ENCODE assay signal across 1 cellular context in the genomic region with DNA sequence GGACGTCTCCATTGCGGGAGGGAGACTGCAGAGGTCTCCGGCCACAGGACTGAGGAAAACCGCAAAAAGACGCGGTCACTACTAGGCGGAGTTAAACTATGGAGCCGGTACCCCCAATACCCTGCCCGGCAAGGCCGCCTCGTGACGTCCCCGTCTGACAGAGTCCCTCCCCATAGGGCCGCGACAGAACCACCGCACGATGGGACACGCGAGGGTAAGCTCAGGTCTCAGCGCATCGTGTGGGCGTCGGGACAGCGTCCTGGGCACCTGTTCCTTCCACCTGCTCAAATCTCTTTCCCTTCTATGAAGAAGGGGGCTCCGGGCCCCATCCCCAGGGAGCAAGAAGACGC.
TF ChIP-seq lines count a peak whose summit lies in the region.

No MANE protein-coding gene starts in this region.

TF ChIP-seq in K562, 482 proteins besides CTCF, POLR2A, EP300 and RAD21 (continued from another document and continues in another):
- TF ChIP-seq, protein P1, sequence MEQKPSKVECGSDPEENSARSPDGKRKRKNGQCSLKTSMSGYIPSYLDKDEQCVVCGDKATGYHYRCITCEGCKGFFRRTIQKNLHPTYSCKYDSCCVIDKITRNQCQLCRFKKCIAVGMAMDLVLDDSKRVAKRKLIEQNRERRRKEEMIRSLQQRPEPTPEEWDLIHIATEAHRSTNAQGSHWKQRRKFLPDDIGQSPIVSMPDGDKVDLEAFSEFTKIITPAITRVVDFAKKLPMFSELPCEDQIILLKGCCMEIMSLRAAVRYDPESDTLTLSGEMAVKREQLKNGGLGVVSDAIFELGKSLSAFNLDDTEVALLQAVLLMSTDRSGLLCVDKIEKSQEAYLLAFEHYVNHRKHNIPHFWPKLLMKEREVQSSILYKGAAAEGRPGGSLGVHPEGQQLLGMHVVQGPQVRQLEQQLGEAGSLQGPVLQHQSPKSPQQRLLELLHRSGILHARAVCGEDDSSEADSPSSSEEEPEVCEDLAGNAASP (IDR thresholded peaks at IDR 0.05) = no peak
- TF ChIP-seq, protein P2, sequence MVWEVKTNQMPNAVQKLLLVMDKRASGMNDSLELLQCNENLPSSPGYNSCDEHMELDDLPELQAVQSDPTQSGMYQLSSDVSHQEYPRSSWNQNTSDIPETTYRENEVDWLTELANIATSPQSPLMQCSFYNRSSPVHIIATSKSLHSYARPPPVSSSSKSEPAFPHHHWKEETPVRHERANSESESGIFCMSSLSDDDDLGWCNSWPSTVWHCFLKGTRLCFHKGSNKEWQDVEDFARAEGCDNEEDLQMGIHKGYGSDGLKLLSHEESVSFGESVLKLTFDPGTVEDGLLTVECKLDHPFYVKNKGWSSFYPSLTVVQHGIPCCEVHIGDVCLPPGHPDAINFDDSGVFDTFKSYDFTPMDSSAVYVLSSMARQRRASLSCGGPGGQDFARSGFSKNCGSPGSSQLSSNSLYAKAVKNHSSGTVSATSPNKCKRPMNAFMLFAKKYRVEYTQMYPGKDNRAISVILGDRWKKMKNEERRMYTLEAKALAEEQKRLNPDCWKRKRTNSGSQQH (CRISPR knock-in tag; IDR thresholded peaks at IDR 0.05) = no peak
- TF ChIP-seq ZNF707 (CRISPR knock-in tag; conservative IDR thresholded peaks at IDR 0.05) = no peak
- TF ChIP-seq SAP30 (IDR thresholded peaks at IDR 0.05; ENCODE audit: borderline replicate concordance, insufficient read depth, low read depth, low read length, poor library complexity, severe bottlenecking) = no peak
- TF ChIP-seq CC2D1A (IDR thresholded peaks at IDR 0.05) = no peak
- no peak for TF ChIP-seq ELF4 (CRISPR knock-in tag; IDR thresholded peaks at IDR 0.05)
- TF ChIP-seq ZNF354B (CRISPR knock-in tag; IDR thresholded peaks at IDR 0.05) = no peak
- no peak for TF ChIP-seq GABPB1 (CRISPR knock-in tag; IDR thresholded peaks at IDR 0.05)
- no peak for TF ChIP-seq SETDB1 (IDR thresholded peaks at IDR 0.05; ENCODE audit: low read length)
- no peak for TF ChIP-seq NCOA1 (IDR thresholded peaks at IDR 0.05; ENCODE audit: low read depth)
- TF ChIP-seq CBX5 (IDR thresholded peaks at IDR 0.05; ENCODE audit: borderline replicate concordance, low read depth) = no peak
- TF ChIP-seq, protein P3, sequence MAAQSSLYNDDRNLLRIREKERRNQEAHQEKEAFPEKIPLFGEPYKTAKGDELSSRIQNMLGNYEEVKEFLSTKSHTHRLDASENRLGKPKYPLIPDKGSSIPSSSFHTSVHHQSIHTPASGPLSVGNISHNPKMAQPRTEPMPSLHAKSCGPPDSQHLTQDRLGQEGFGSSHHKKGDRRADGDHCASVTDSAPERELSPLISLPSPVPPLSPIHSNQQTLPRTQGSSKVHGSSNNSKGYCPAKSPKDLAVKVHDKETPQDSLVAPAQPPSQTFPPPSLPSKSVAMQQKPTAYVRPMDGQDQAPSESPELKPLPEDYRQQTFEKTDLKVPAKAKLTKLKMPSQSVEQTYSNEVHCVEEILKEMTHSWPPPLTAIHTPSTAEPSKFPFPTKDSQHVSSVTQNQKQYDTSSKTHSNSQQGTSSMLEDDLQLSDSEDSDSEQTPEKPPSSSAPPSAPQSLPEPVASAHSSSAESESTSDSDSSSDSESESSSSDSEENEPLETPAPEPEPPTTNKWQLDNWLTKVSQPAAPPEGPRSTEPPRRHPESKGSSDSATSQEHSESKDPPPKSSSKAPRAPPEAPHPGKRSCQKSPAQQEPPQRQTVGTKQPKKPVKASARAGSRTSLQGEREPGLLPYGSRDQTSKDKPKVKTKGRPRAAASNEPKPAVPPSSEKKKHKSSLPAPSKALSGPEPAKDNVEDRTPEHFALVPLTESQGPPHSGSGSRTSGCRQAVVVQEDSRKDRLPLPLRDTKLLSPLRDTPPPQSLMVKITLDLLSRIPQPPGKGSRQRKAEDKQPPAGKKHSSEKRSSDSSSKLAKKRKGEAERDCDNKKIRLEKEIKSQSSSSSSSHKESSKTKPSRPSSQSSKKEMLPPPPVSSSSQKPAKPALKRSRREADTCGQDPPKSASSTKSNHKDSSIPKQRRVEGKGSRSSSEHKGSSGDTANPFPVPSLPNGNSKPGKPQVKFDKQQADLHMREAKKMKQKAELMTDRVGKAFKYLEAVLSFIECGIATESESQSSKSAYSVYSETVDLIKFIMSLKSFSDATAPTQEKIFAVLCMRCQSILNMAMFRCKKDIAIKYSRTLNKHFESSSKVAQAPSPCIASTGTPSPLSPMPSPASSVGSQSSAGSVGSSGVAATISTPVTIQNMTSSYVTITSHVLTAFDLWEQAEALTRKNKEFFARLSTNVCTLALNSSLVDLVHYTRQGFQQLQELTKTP (IDR thresholded peaks at IDR 0.05; ENCODE audit: low read depth in 1 of 2, partially characterized antibody in 2 of 2) = no peak
- TF ChIP-seq PURB (CRISPR knock-in tag; IDR thresholded peaks at IDR 0.05; ENCODE audit: low read depth) = no peak
- TF ChIP-seq MYC (IDR thresholded peaks at IDR 0.05; ENCODE audit: low read depth, low read length) = no peak
- no peak for TF ChIP-seq MYC (CRISPR knock-in tag; IDR thresholded peaks at IDR 0.05; ENCODE audit: borderline replicate concordance, low read depth)
- TF ChIP-seq, protein P4, sequence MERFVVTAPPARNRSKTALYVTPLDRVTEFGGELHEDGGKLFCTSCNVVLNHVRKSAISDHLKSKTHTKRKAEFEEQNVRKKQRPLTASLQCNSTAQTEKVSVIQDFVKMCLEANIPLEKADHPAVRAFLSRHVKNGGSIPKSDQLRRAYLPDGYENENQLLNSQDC (CRISPR knock-in tag; IDR thresholded peaks at IDR 0.05) = no peak
- no peak for TF ChIP-seq SMAD1 (IDR thresholded peaks at IDR 0.05; ENCODE audit: low read depth, low read length, partially characterized antibody)
- TF ChIP-seq MTF1 (CRISPR knock-in tag; IDR thresholded peaks at IDR 0.05; ENCODE audit: borderline replicate concordance) = no peak
- no peak for TF ChIP-seq RBFOX2 (IDR thresholded peaks at IDR 0.05; ENCODE audit: low read depth, low read length)
- TF ChIP-seq NR2F6 (CRISPR knock-in tag; IDR thresholded peaks at IDR 0.05) = no peak
- TF ChIP-seq OTX1 (CRISPR knock-in tag; IDR thresholded peaks at IDR 0.05) = 0 out of 2 replicates have a peak, but pooled peaks have one; percentile 10
- no peak for TF ChIP-seq NR4A1 (CRISPR knock-in tag; IDR thresholded peaks at IDR 0.05)
- peak; percentile 41; the same call in 1 of the 2 replicates for TF ChIP-seq NR4A1 (tag; IDR thresholded peaks at IDR 0.05)
- TF ChIP-seq, protein P5, sequence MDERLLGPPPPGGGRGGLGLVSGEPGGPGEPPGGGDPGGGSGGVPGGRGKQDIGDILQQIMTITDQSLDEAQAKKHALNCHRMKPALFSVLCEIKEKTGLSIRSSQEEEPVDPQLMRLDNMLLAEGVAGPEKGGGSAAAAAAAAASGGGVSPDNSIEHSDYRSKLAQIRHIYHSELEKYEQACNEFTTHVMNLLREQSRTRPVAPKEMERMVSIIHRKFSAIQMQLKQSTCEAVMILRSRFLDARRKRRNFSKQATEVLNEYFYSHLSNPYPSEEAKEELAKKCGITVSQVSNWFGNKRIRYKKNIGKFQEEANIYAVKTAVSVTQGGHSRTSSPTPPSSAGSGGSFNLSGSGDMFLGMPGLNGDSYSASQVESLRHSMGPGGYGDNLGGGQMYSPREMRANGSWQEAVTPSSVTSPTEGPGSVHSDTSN (CRISPR knock-in tag; IDR thresholded peaks at IDR 0.05; ENCODE audit: low read depth) = no peak
- TF ChIP-seq, protein P5 (tag; conservative IDR thresholded peaks at IDR 0.05; ENCODE audit: low read depth) = no peak
- no peak for TF ChIP-seq ARID1B (IDR thresholded peaks at IDR 0.05)
- peak; percentile 17; the same call in 1 of the 2 replicates for TF ChIP-seq XRCC5 (IDR thresholded peaks at IDR 0.05; ENCODE audit: low read depth, low read length)
- no peak for TF ChIP-seq BHLHE40 (IDR thresholded peaks at IDR 0.05; ENCODE audit: low read length)
- TF ChIP-seq KLF13 (tag; IDR thresholded peaks at IDR 0.05; ENCODE audit: borderline replicate concordance, low read depth) = no peak
- no peak for TF ChIP-seq HSF4 (CRISPR knock-in tag; IDR thresholded peaks at IDR 0.05; ENCODE audit: borderline replicate concordance)
- no peak for TF ChIP-seq JUND (IDR thresholded peaks at IDR 0.05; ENCODE audit: borderline replicate concordance, low read depth, low read length)
- no peak for TF ChIP-seq JUND (tag; IDR thresholded peaks at IDR 0.05; ENCODE audit: borderline replicate concordance, low read depth, low read length)
- TF ChIP-seq, protein P6, sequence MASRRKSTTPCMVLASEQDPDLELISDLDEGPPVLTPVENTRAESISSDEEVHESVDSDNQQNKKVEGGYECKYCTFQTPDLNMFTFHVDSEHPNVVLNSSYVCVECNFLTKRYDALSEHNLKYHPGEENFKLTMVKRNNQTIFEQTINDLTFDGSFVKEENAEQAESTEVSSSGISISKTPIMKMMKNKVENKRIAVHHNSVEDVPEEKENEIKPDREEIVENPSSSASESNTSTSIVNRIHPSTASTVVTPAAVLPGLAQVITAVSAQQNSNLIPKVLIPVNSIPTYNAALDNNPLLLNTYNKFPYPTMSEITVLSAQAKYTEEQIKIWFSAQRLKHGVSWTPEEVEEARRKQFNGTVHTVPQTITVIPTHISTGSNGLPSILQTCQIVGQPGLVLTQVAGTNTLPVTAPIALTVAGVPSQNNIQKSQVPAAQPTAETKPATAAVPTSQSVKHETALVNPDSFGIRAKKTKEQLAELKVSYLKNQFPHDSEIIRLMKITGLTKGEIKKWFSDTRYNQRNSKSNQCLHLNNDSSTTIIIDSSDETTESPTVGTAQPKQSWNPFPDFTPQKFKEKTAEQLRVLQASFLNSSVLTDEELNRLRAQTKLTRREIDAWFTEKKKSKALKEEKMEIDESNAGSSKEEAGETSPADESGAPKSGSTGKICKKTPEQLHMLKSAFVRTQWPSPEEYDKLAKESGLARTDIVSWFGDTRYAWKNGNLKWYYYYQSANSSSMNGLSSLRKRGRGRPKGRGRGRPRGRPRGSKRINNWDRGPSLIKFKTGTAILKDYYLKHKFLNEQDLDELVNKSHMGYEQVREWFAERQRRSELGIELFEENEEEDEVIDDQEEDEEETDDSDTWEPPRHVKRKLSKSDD (conservative IDR thresholded peaks at IDR 0.05; ENCODE audit: low read length) = no peak
- no peak for TF ChIP-seq GATAD2A (IDR thresholded peaks at IDR 0.05)
- TF ChIP-seq, protein P7, sequence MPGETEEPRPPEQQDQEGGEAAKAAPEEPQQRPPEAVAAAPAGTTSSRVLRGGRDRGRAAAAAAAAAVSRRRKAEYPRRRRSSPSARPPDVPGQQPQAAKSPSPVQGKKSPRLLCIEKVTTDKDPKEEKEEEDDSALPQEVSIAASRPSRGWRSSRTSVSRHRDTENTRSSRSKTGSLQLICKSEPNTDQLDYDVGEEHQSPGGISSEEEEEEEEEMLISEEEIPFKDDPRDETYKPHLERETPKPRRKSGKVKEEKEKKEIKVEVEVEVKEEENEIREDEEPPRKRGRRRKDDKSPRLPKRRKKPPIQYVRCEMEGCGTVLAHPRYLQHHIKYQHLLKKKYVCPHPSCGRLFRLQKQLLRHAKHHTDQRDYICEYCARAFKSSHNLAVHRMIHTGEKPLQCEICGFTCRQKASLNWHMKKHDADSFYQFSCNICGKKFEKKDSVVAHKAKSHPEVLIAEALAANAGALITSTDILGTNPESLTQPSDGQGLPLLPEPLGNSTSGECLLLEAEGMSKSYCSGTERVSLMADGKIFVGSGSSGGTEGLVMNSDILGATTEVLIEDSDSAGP (CRISPR knock-in tag; IDR thresholded peaks at IDR 0.05) = no peak
- no peak for TF ChIP-seq ZNF23 (CRISPR knock-in tag; IDR thresholded peaks at IDR 0.05)
- TF ChIP-seq, protein P8, sequence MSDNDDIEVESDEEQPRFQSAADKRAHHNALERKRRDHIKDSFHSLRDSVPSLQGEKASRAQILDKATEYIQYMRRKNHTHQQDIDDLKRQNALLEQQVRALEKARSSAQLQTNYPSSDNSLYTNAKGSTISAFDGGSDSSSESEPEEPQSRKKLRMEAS (CRISPR knock-in tag; IDR thresholded peaks at IDR 0.05) = no peak
- TF ChIP-seq U2AF1 (optimal IDR thresholded peaks at IDR 0.05; ENCODE audit: low read depth, low read length) = no peak
- TF ChIP-seq MECOM (CRISPR knock-in tag; IDR thresholded peaks at IDR 0.05) = no peak
